2 cellular contexts compared by ENCODE assay signal in genomic region chr14:36662258-36662542, GRCh38.
TF ChIP-seq lines count a peak whose summit lies in the region.

No MANE protein-coding gene starts in this region.

TF ChIP-seq in IMR-90, 13 proteins besides CTCF, POLR2A, EP300 and RAD21:
- TF ChIP-seq, protein P1, sequence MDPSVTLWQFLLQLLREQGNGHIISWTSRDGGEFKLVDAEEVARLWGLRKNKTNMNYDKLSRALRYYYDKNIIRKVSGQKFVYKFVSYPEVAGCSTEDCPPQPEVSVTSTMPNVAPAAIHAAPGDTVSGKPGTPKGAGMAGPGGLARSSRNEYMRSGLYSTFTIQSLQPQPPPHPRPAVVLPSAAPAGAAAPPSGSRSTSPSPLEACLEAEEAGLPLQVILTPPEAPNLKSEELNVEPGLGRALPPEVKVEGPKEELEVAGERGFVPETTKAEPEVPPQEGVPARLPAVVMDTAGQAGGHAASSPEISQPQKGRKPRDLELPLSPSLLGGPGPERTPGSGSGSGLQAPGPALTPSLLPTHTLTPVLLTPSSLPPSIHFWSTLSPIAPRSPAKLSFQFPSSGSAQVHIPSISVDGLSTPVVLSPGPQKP (IDR thresholded peaks at IDR 0.05; ENCODE audit: borderline replicate concordance, low read depth, low read length), result no peak
- TF ChIP-seq MXI1 (IDR thresholded peaks at IDR 0.05; ENCODE audit: borderline replicate concordance, low read depth, low read length) (no peak), RFX5 (IDR thresholded peaks at IDR 0.05; ENCODE audit: low read depth, low read length) (no peak), CEBPB (IDR thresholded peaks at IDR 0.05; ENCODE audit: low read depth, low read length) (no peak), RCOR1 (IDR thresholded peaks at IDR 0.05; ENCODE audit: insufficient replicate concordance, low read length) (no peak), MAFK (IDR thresholded peaks at IDR 0.05; ENCODE audit: low read depth, low read length) (no peak), USF2 (IDR thresholded peaks at IDR 0.05; ENCODE audit: low read depth, low read length) (no peak), NFE2L2 (IDR thresholded peaks at IDR 0.05; ENCODE audit: low read depth, low read length) (no peak), MAZ (IDR thresholded peaks at IDR 0.05; ENCODE audit: borderline replicate concordance, low read depth, low read length) (no peak)

TF ChIP-seq in endothelial cell of umbilical vein, 7 proteins besides CTCF, POLR2A, EP300 and RAD21 (continued from another document):
- TF ChIP-seq MYC (IDR thresholded peaks at IDR 0.05; ENCODE audit: low read depth, low read length) (no peak), JUN (IDR thresholded peaks at IDR 0.05; ENCODE audit: borderline replicate concordance, insufficient read depth, insufficient read length, low read depth) (no peak), GATA2 (IDR thresholded peaks at IDR 0.05; ENCODE audit: insufficient read depth, insufficient read length, low read depth, low read length) (no peak), POLR2AphosphoS5 (IDR thresholded peaks at IDR 0.05; ENCODE audit: insufficient read depth, low read depth, low read length) (no peak)
TF ChIP-seq in endothelial cell of umbilical vein: peak in this region for 0.
